ENCODE assay signal across 8 cellular contexts in the genomic region with DNA sequence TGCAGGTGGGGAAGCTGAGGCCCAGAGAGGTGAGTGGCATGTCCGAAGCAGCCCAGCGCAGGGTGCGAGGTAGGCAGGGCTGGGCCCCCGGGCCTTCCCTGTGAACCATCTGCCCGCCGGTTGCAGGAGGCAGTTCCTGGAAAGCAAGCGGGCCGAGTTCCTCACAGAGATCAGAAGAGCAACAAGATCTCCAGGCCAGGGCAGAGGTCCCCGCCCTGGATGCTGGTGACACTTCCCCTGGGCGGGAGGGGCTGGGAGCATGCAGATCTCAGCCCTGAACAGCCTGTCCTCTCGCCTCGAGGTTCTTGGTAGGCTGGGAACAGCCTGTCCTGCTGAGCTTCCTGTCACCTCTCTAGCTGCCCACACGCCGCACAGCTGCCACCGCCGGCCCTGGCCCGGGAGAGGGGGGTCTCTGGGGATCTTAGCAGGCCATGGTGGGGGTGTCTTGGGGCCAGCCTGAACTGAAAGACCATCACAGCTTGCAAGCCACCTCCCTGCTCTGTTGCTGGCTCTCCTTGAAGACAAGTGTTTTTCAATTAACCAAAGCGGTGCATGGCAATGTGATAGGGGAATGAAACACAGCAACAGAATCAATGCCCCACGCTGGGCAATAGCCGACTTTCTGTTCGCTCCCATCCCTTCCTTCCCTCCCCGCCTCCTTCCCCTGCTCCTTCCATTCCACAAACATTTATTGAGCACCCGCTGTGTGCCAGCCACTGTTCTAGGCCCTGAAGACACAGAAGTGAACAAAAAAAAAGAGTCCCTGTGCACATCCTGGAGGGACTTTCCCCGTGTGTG. TPM values are rescaled to one million over a fixed set of nuclear protein-coding genes. Genes with fewer than 3 reads are reported as not detected.
DNase-seq lines count a peak whose midpoint lies in the region; ATAC-seq and TF ChIP-seq lines count a peak whose summit lies in the region.

No MANE protein-coding gene starts in this region.

- no peaks in the 10 kb centered on the region for H3K9me3 ChIP-seq in uterus

- DNase-seq in GM10248 (ENCODE audit: extremely low spot score) = peak; percentile 85
- peak in 3 of 4 experiments; percentile 18 to 38 (median 30) for DNase-seq in activated CD4-positive, CD25-positive, alpha-beta regulatory T cell (lab: John Stamatoyannopoulos, UW)
- DNase-seq in dorsolateral prefrontal cortex = peak in 6 of 10 donors; percentile 15 to 74 (median 36)
- no peak for DNase-seq in omental fat pad (ENCODE audit: low spot score)
- peak; percentile 41 to 62 for DNase-seq in uterus

- intact Hi-C loops in dorsolateral prefrontal cortex (cut with DNase I) (no loop called here), uterus (cut with DNase I; ENCODE audit: low total_unique reads) (no loop called here)

- peak overlapping the region in 1 of 59 donors; percentile 22 for H3K27ac ChIP-seq in dorsolateral prefrontal cortex
- H3K27ac ChIP-seq in uterus = peak overlapping the region in 1 of 2 donors; percentile 29

- TF ChIP-seq CTCF in GM10248 (IDR thresholded peaks at IDR 0.05; ENCODE audit: control extremely low read depth, extremely low read depth, low read depth, missing control alignments) (no peak), dorsolateral prefrontal cortex (IDR thresholded peaks at IDR 0.05 in 54 of 56, conservative IDR thresholded peaks at IDR 0.05 in 2 of 56; ENCODE audit: low read depth in 1 of 56, partially characterized antibody in 56 of 56) (no peak), omental fat pad (IDR thresholded peaks at IDR 0.05) (no peak), uterus (IDR thresholded peaks at IDR 0.05) (no peak)

- peak in 1 of 2 donors; percentile 4 for TF ChIP-seq POLR2A in uterus (IDR thresholded peaks at IDR 0.05)

- H3K4me3 ChIP-seq in dorsolateral prefrontal cortex (no peak overlapping the region), uterus (no peak overlapping the region)

- H3K4me1 ChIP-seq in uterus = no peaks in the 10 kb centered on the region

- POLR2A ChIA-PET in GM10248 (lab: Yijun Ruan, JAX) = interaction anchor here (0.5 to 1.0 kb wide), 3 partner anchors 28 to 414 kb away, joined by 3 to 4 read pairs (median 4); no protein-coding TSS in a partner anchor

- CTCF ChIA-PET in GM10248 (lab: Yijun Ruan, JAX) = interaction anchor here (0.7 to 2.8 kb wide), 6 partner anchors 8 to 114 kb away, joined by 3 to 13 read pairs (median 4); a partner anchor contains a TSS

- ATAC-seq in HG03103 (IDR thresholded peaks at IDR 0.05; ENCODE audit: low read depth, unreplicated experiment) (peak; percentile 39), omental fat pad (ENCODE audit: low FRiP score) (peak; percentile 69), HG02759 (IDR thresholded peaks at IDR 0.05; ENCODE audit: unreplicated experiment) (no peak), HG02870 (IDR thresholded peaks at IDR 0.05; ENCODE audit: unreplicated experiment) (no peak)

- no peaks in the 10 kb centered on the region for H3K36me3 ChIP-seq in uterus

- no peaks in the 10 kb centered on the region for H3K27me3 ChIP-seq in dorsolateral prefrontal cortex
- H3K27me3 ChIP-seq in uterus = no peaks in the 10 kb centered on the region

RNA-seq across cellular contexts. Expression of a gene that starts 31.7 kb away (rescaled TPM):
- total RNA-seq in dorsolateral prefrontal cortex (1 to 10 TPM in 25 of 120 experiments, under 1 TPM in 63, not detected in 32; 0.28 to 3.7 (median 0.76) TPM), omental fat pad (10 to 100 TPM in 2 of 4 donors, 1 to 10 TPM in 2; 6.5 to 26.8 (median 18.0) TPM), uterus (10 to 100 TPM in 1 of 4 donors, 1 to 10 TPM in 2, not detected in 1; 6.4 to 45.3 (median 7.6) TPM)

RNA-seq across cellular contexts. Expression of a gene that starts 44.8 kb away (rescaled TPM):
- not detected for total RNA-seq in dorsolateral prefrontal cortex
- total RNA-seq in omental fat pad = not detected
- not detected for total RNA-seq in uterus

RNA-seq across cellular contexts. Expression of a gene that starts 49.1 kb away (rescaled TPM):
- total RNA-seq in dorsolateral prefrontal cortex = not detected
- not detected for total RNA-seq in omental fat pad
- not detected for total RNA-seq in uterus

RNA-seq across cellular contexts. Expression of a gene that starts 52.0 kb away (rescaled TPM):
- total RNA-seq in dorsolateral prefrontal cortex (not detected), omental fat pad (not detected), uterus (not detected)

RNA-seq across cellular contexts. Expression of a gene that starts 56.8 kb away (rescaled TPM):
- total RNA-seq in dorsolateral prefrontal cortex (not detected), omental fat pad (not detected), uterus (not detected)

Comparison
In these comparisons a context has a peak if more than half of its experiments do, and no peak if none do; other contexts are left out.
1. ATAC-seq: peak in HG03103 (single experiment) and omental fat pad (single experiment); none in HG02759 (single experiment) and HG02870 (single experiment).